In the genomic region with DNA sequence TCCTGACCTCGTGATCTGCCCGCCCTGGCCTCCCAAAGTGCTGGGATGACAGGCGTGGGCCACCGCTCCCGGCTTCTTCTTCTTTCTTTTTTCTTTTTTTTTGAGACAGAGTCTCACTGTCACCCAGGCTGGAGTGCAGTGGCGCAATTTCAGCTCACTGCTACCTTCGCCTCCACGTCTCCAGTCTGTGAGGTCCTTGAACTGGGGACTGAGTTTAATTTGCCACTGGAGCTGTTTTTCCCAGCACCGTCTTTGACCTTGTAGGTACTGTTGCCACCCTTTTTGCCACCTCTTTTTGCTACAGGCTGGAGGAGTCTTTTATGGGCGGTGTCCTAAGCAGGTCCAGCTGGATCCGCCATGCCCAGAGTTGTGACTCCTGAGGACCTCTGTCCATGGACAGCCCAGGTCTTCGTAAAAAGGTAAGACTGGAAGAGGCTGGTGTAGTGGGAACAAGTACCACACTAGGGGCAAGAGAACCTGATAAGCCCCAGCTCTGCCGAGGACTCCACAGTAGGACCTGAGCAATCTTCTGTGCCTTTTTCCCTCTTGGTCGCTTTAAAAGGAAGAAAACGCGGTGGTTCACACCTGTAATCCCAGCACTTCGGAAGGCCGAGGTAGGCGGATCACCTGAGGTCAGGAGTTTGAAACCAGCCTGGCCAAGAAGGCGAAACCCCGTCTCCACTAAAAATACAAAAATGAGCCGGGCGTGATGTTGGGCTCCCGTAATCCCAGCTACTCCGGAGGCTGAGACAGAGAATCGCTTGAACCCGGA, we compare ENCODE assay signal across 8 cellular contexts. TPM values are rescaled to one million over a fixed set of nuclear protein-coding genes. Genes with fewer than 3 reads are reported as not detected.
A peak's percentile ranks its signal among the peaks of the same experiment; 100 is the strongest.
DNase-seq lines count a peak whose midpoint lies in the region; ATAC-seq, FAIRE-seq and TF ChIP-seq lines count a peak whose summit lies in the region.

No MANE protein-coding gene starts in this region.

- BruUV-seq in K562 (replicated peaks; lab: Mats Ljungman, UMichigan), result no TSS peak

- ATAC-seq in RWPE2 (ENCODE audit: low read depth) (no peak), K562 (peak; percentile 4), lung (ENCODE audit: insufficient read depth, low FRiP score) (no peak), GM19023 (IDR thresholded peaks at IDR 0.05; ENCODE audit: unreplicated experiment) (no peak), GM21447 (IDR thresholded peaks at IDR 0.05; ENCODE audit: unreplicated experiment) (no peak)

- CTCF ChIA-PET in K562 (lab: Yijun Ruan, JAX; ENCODE audit: low intra/inter-chr PET ratio), result no interaction called here

- no peak for TF ChIP-seq EP300 in K562 (IDR thresholded peaks at IDR 0.05; ENCODE audit: low read length)

- intact Hi-C loops in K562 (cut with micrococcal nuclease), result loop anchor here (1.0 to 10.0 kb wide), 2 partner anchors 62 to 176 kb away; partner anchors contain the start of gene RAB35

- TF ChIP-seq POLR2A in K562 (conservative IDR thresholded peaks at IDR 0.05), result no peak

- FAIRE-seq in K562 (lab: Jason Lieb, UNC), result peak; percentile 15

- H3K9me3 ChIP-seq in RWPE2 (ENCODE audit: severe bottlenecking) (no peaks in the 10 kb centered on the region), K562 (replicated peaks; ENCODE audit: control insufficient read depth, insufficient read depth, low read depth, low read length) (no peaks in the 10 kb centered on the region), lung (ENCODE audit: control insufficient read depth in 2 of 2, insufficient read depth in 1 of 2, low read length in 1 of 2) (no peaks in the 10 kb centered on the region), stomach smooth muscle (ENCODE audit: control insufficient read depth in 2 of 2, low read length in 2 of 2) (no peaks in the 10 kb centered on the region)

- H3K36me3 ChIP-seq in RWPE2 (ENCODE audit: low read depth) (no peaks in the 10 kb centered on the region), K562 (ENCODE audit: control insufficient read depth, insufficient read depth, low read length) (no peaks in the 10 kb centered on the region), lung (ENCODE audit: control insufficient read depth in 2 of 2, insufficient read depth in 2 of 2, low read length in 2 of 2) (no peaks in the 10 kb centered on the region), stomach smooth muscle (ENCODE audit: control insufficient read depth in 2 of 2, insufficient read depth in 2 of 2, low read length in 2 of 2) (no peaks in the 10 kb centered on the region)

- no peaks in the 10 kb centered on the region for H4K20me1 ChIP-seq in K562 (replicated peaks; ENCODE audit: control insufficient read depth, insufficient read depth, low read length)

- H3K4me1 ChIP-seq in RWPE2 (ENCODE audit: insufficient read depth, poor library complexity, severe bottlenecking) (peaks cover 8% of the 10 kb centered on the region), K562 (replicated peaks in 1 of 2; ENCODE audit: control insufficient read depth in 2 of 2, insufficient read depth in 2 of 2, low read length in 2 of 2) (peaks cover 8 to 18% of the 10 kb centered on the region in 2 experiments; a peak in 4 of 5 replicates), lung (ENCODE audit: control insufficient read depth in 2 of 2, insufficient read depth in 2 of 2, low read length in 2 of 2) (peaks cover 0 to 1% of the 10 kb centered on the region in 2 donors), stomach smooth muscle (ENCODE audit: control insufficient read depth, insufficient read depth, low read length) (peaks cover 13% of the 10 kb centered on the region)

- H3K27ac ChIP-seq in RWPE2 (ENCODE audit: poor library complexity, severe bottlenecking), result peak overlapping the region; percentile 93
- H3K27ac ChIP-seq in K562 (ENCODE audit: extremely low read depth, low read depth, low read length), result peak overlapping the region; percentile 63
- H3K27ac ChIP-seq in lung (ENCODE audit: low read depth in 1 of 2, low read length in 1 of 2), result peak overlapping the region; percentile 62 to 98
- H3K27ac ChIP-seq in stomach smooth muscle (ENCODE audit: low read length), result peak overlapping the region; percentile 100

- 3% methylated on average over 25 of the region's 27 CpGs for WGBS in K562 (ENCODE audit: insufficient coverage, low coverage, missing lambda C conversion rate)
- WGBS in lung, 2 donors, result 25 to 26% methylated on average over 27 of the region's 27 CpGs

- DNase-seq in NCI-H2171 treated with DMSO at 0.1 percent for 48 hours (lab: John Stamatoyannopoulos, UW) (peak; percentile 82), NCI-H2171 (lab: John Stamatoyannopoulos, UW) (no peak), RWPE2 (ENCODE audit: low spot score) (no peak), K562 (ENCODE audit: extremely low read depth in 1 of 4, low spot score in 3 of 4) (peak in 2 of 4 experiments; percentile 29 to 30), lung (ENCODE audit: low spot score) (peak; percentile 33)

- no peak for TF ChIP-seq CTCF in RWPE2 (IDR thresholded peaks at IDR 0.05; ENCODE audit: poor library complexity, severe bottlenecking)
- TF ChIP-seq CTCF in K562 (IDR thresholded peaks at IDR 0.05 in 2 of 3, conservative IDR thresholded peaks at IDR 0.05 in 1 of 3; ENCODE audit: insufficient read depth in 2 of 3, low read depth in 1 of 3, low read length in 3 of 3), result no peak
- TF ChIP-seq CTCF in lung (IDR thresholded peaks at IDR 0.05; ENCODE audit: control extremely low read depth, extremely low read depth), result no peak

- TF ChIP-seq RAD21 in K562 (CRISPR knock-in tag; conservative IDR thresholded peaks at IDR 0.05 in 1 of 2, IDR thresholded peaks at IDR 0.05 in 1 of 2), result no peak

- peak overlapping the region; percentile 12 for H3K4me3 ChIP-seq in RWPE2 (ENCODE audit: severe bottlenecking)
- H3K4me3 ChIP-seq in K562, result peak overlapping the region; percentile 29
- no peak overlapping the region for H3K4me3 ChIP-seq in lung
- peak overlapping the region; percentile 38 to 50 for H3K4me3 ChIP-seq in stomach smooth muscle (ENCODE audit: low read length in 2 of 2)

- H3K4me2 ChIP-seq in K562 (ENCODE audit: insufficient read depth, low read length), result peak overlapping the region; percentile 62

- no peaks in the 10 kb centered on the region for H3K79me2 ChIP-seq in K562 (ENCODE audit: control insufficient read depth, insufficient read depth, low read length)

- H2AFZ ChIP-seq in K562 (ENCODE audit: low read depth, low read length), result peak overlapping the region; percentile 88

- in situ Hi-C loops in K562 (cut with MboI), result no loop called here

- POLR2A ChIA-PET in K562 (lab: Yijun Ruan, JAX), result interaction anchor here (0.5 to 7.2 kb wide), 87 partner anchors 9 to 1943 kb away, joined by 3 to 420 read pairs (median 5); partner anchors contain the start of genes BICDL1, COX6A1, DYNLL1 and GCN1

- H3K9me1 ChIP-seq in K562 (ENCODE audit: control insufficient read depth, insufficient read depth, low read length), result no peaks in the 10 kb centered on the region

- H3K27me3 ChIP-seq in RWPE2 (ENCODE audit: insufficient read depth, poor library complexity, severe bottlenecking) (no peaks in the 10 kb centered on the region), K562 (ENCODE audit: control insufficient read depth in 2 of 2, insufficient read depth in 2 of 2, low read length in 2 of 2) (no peaks in the 10 kb centered on the region), lung (ENCODE audit: control insufficient read depth, insufficient read depth) (no peaks in the 10 kb centered on the region), stomach smooth muscle (ENCODE audit: control insufficient read depth in 1 of 2, insufficient read depth in 2 of 2, low read length in 2 of 2) (no peaks in the 10 kb centered on the region)

- H3K9ac ChIP-seq in K562 (ENCODE audit: insufficient read depth in 1 of 2, low read depth in 2 of 2, low read length in 2 of 2), result peak overlapping the region; percentile 49 to 76; a peak in 3 of 4 replicates
- peak overlapping the region; percentile 22 to 78 for H3K9ac ChIP-seq in stomach smooth muscle (ENCODE audit: low read length in 2 of 2)

RNA-seq across cellular contexts. Expression of gene RNU4-2, which starts 1.0 kb away (rescaled TPM):
- total RNA-seq in K562 (2011; cell fraction: chromatin; rRNA removed; ENCODE audit: low replicate concordance), result under 0.01 TPM in 2 replicates
- total RNA-seq in K562 (2011; cell fraction: nucleolus; rRNA removed), result under 0.01 TPM in 2 replicates
- total RNA-seq in K562 (2011; cell fraction: nucleoplasm; rRNA removed), result under 0.01 TPM in 2 replicates
- total RNA-seq in K562 (2014; rRNA removed) (under 0.01 TPM in 2 replicates), K562 (2014; rRNA removed; fragmentation: Illumina TruSeq; extraction: Trizol) (25,223 and 25,496 TPM in 2 replicates), K562 (2015; rRNA removed; fragmentation: Illumina TruSeq; extraction: Trizol) (12,048 and 12,298 TPM in 2 replicates), K562 (2021) (3,537 and 4,682 TPM in 2 replicates), lung (over 10,000 TPM in 1 of 2 donors, under 1 TPM in 1; under 0.01 to 10,045 TPM)
- polyA plus RNA-seq in K562 (2011; rRNA removed) (under 0.01 TPM in 1 of 2 replicates, not detected in the other), K562 (2014; fragmentation: Illumina TruSeq; extraction: Trizol) (not detected in 2 replicates), K562 (2014; fragmentation: Nextera tagmentation; extraction: Ambion mirVana) (not detected), K562 (2014; rRNA removed) (not detected in 2 replicates), lung (not detected)
- under 0.01 TPM in 2 replicates for polyA plus RNA-seq in K562 (2011; cell fraction: cytosol; rRNA removed)
- polyA plus RNA-seq in K562 (2011; cell fraction: nucleus; rRNA removed), result under 0.01 TPM in 2 replicates
- 413 TPM in 1 of 2 replicates, not detected in the other for polyA plus RNA-seq in K562 (2012)
- 22,641 and 27,760 TPM in 2 replicates for polyA minus RNA-seq in K562 (2011; rRNA and poly(A)+ RNA removed)
- 52,716 and 68,347 TPM in 2 replicates for polyA minus RNA-seq in K562 (2011; cell fraction: cytosol; rRNA and poly(A)+ RNA removed)
- under 0.01 TPM in 2 replicates for polyA minus RNA-seq in K562 (2011; cell fraction: nucleus; rRNA and poly(A)+ RNA removed)

RNA-seq across cellular contexts. Expression of gene RNU4-1, which starts 2.3 kb away (rescaled TPM):
- total RNA-seq in K562 (2011; cell fraction: chromatin; rRNA removed; ENCODE audit: low replicate concordance), result under 0.01 TPM in 2 replicates
- total RNA-seq in K562 (2011; cell fraction: nucleolus; rRNA removed), result under 0.01 TPM in 2 replicates
- total RNA-seq in K562 (2011; cell fraction: nucleoplasm; rRNA removed), result under 0.01 TPM in 2 replicates
- total RNA-seq in K562 (2014; rRNA removed) (under 0.01 TPM in 2 replicates), K562 (2014; rRNA removed; fragmentation: Illumina TruSeq; extraction: Trizol) (19,719 and 20,874 TPM in 2 replicates), K562 (2015; rRNA removed; fragmentation: Illumina TruSeq; extraction: Trizol) (10,612 and 10,827 TPM in 2 replicates), K562 (2021) (3,001 and 3,563 TPM in 2 replicates), lung (1,000 to 10,000 TPM in 1 of 2 donors, under 1 TPM in 1; under 0.01 to 2,200 TPM)
- polyA plus RNA-seq in K562 (2011; rRNA removed) (under 0.01 TPM in 2 replicates), K562 (2014; fragmentation: Illumina TruSeq; extraction: Trizol) (not detected in 2 replicates), K562 (2014; fragmentation: Nextera tagmentation; extraction: Ambion mirVana) (not detected), K562 (2014; rRNA removed) (not detected in 2 replicates), lung (not detected)
- under 0.01 TPM in 1 of 2 replicates, not detected in the other for polyA plus RNA-seq in K562 (2011; cell fraction: cytosol; rRNA removed)
- polyA plus RNA-seq in K562 (2011; cell fraction: nucleus; rRNA removed), result under 0.01 TPM in 2 replicates
- 195 TPM in 1 of 2 replicates, not detected in the other for polyA plus RNA-seq in K562 (2012)
- polyA minus RNA-seq in K562 (2011; rRNA and poly(A)+ RNA removed), result 15,789 and 16,657 TPM in 2 replicates
- 57,407 and 78,930 TPM in 2 replicates for polyA minus RNA-seq in K562 (2011; cell fraction: cytosol; rRNA and poly(A)+ RNA removed)
- polyA minus RNA-seq in K562 (2011; cell fraction: nucleus; rRNA and poly(A)+ RNA removed), result under 0.01 TPM in 2 replicates

RNA-seq across cellular contexts. Expression of gene SIRT4, which starts 11.4 kb away (rescaled TPM):
- total RNA-seq in K562 (2011; cell fraction: chromatin; rRNA removed; ENCODE audit: low replicate concordance), result 2.8 and 3.7 TPM in 2 replicates
- 2.5 and 2.6 TPM in 2 replicates for total RNA-seq in K562 (2011; cell fraction: nucleolus; rRNA removed)
- total RNA-seq in K562 (2011; cell fraction: nucleoplasm; rRNA removed), result 2.8 and 3.2 TPM in 2 replicates
- total RNA-seq in K562 (2014; rRNA removed), result 0.86 and 3.1 TPM in 2 replicates
- total RNA-seq in K562 (2014; rRNA removed; fragmentation: Illumina TruSeq; extraction: Trizol), result 2.3 TPM in 2 replicates
- total RNA-seq in K562 (2015; rRNA removed; fragmentation: Illumina TruSeq; extraction: Trizol), result 1.5 and 1.6 TPM in 2 replicates
- 2.5 and 3.1 TPM in 2 replicates for total RNA-seq in K562 (2021)
- 2.4 and 3.2 TPM in 2 replicates for polyA plus RNA-seq in K562 (2011; rRNA removed)
- 2.5 TPM in 2 replicates for polyA plus RNA-seq in K562 (2011; cell fraction: cytosol; rRNA removed)
- 1.2 and 1.5 TPM in 2 replicates for polyA plus RNA-seq in K562 (2011; cell fraction: nucleus; rRNA removed)
- 2.4 and 3.6 TPM in 2 replicates for polyA plus RNA-seq in K562 (2012)
- 2.7 and 2.8 TPM in 2 replicates for polyA plus RNA-seq in K562 (2014; fragmentation: Illumina TruSeq; extraction: Trizol)
- polyA plus RNA-seq in K562 (2014; fragmentation: Nextera tagmentation; extraction: Ambion mirVana), result 1 to 10 TPM; 5.1 to 5.2 TPM
- 1.8 and 3.2 TPM in 2 replicates for polyA plus RNA-seq in K562 (2014; rRNA removed)
- 1.9 and 2.5 TPM in 2 replicates for polyA minus RNA-seq in K562 (2011; rRNA and poly(A)+ RNA removed)
- polyA minus RNA-seq in K562 (2011; cell fraction: cytosol; rRNA and poly(A)+ RNA removed), result 1.4 TPM in 1 of 2 replicates, not detected in the other
- 0.54 and 2.2 TPM in 2 replicates for polyA minus RNA-seq in K562 (2011; cell fraction: nucleus; rRNA and poly(A)+ RNA removed)
- 1 to 10 TPM; 1.2 to 5.9 TPM for total RNA-seq in lung
- 1 to 10 TPM in 1 of 2 donors, under 1 TPM in 1; 0.95 to 2.2 TPM for polyA plus RNA-seq in lung

RNA-seq across cellular contexts. Expression of gene PXN, which starts 25.2 kb away (rescaled TPM):
- 70.6 and 142 TPM in 2 replicates for total RNA-seq in K562 (2011; cell fraction: chromatin; rRNA removed; ENCODE audit: low replicate concordance)
- 45.5 and 48.2 TPM in 2 replicates for total RNA-seq in K562 (2011; cell fraction: nucleolus; rRNA removed)
- total RNA-seq in K562 (2011; cell fraction: nucleoplasm; rRNA removed), result 51.8 and 52.7 TPM in 2 replicates
- total RNA-seq in K562 (2014; rRNA removed) (18.6 and 22.7 TPM in 2 replicates), K562 (2014; rRNA removed; fragmentation: Illumina TruSeq; extraction: Trizol) (13.1 and 16.4 TPM in 2 replicates), K562 (2015; rRNA removed; fragmentation: Illumina TruSeq; extraction: Trizol) (13.5 and 14.2 TPM in 2 replicates), K562 (2021) (66.6 and 74.1 TPM in 2 replicates), lung (100 to 1,000 TPM in 1 of 2 donors, 10 to 100 TPM in 1; 81.1 to 117 TPM)
- polyA plus RNA-seq in K562 (2011; rRNA removed) (28.6 and 44.1 TPM in 2 replicates), K562 (2014; fragmentation: Illumina TruSeq; extraction: Trizol) (64.7 and 71.8 TPM in 2 replicates), K562 (2014; fragmentation: Nextera tagmentation; extraction: Ambion mirVana) (1 to 10 TPM; 4.0 to 4.8 TPM), K562 (2014; rRNA removed) (40.7 and 42.2 TPM in 2 replicates), lung (10 to 100 TPM; 81.3 to 100.0 TPM)
- 31.5 and 36.7 TPM in 2 replicates for polyA plus RNA-seq in K562 (2011; cell fraction: cytosol; rRNA removed)
- 43.4 and 76.1 TPM in 2 replicates for polyA plus RNA-seq in K562 (2011; cell fraction: nucleus; rRNA removed)
- polyA plus RNA-seq in K562 (2012), result 59.0 and 70.2 TPM in 2 replicates
- 19.9 and 22.3 TPM in 2 replicates for polyA minus RNA-seq in K562 (2011; rRNA and poly(A)+ RNA removed)
- 16.7 and 38.8 TPM in 2 replicates for polyA minus RNA-seq in K562 (2011; cell fraction: cytosol; rRNA and poly(A)+ RNA removed)
- polyA minus RNA-seq in K562 (2011; cell fraction: nucleus; rRNA and poly(A)+ RNA removed), result 12.4 and 19.8 TPM in 2 replicates

RNA-seq across cellular contexts. Expression of gene PLA2G1B, which starts 36.9 kb away (rescaled TPM):
- not detected in 2 replicates for total RNA-seq in K562 (2011; cell fraction: chromatin; rRNA removed; ENCODE audit: low replicate concordance)
- total RNA-seq in K562 (2011; cell fraction: nucleolus; rRNA removed), result not detected in 2 replicates
- not detected in 2 replicates for total RNA-seq in K562 (2011; cell fraction: nucleoplasm; rRNA removed)
- not detected in 2 replicates for total RNA-seq in K562 (2014; rRNA removed)
- not detected in 2 replicates for total RNA-seq in K562 (2014; rRNA removed; fragmentation: Illumina TruSeq; extraction: Trizol)
- not detected in 2 replicates for total RNA-seq in K562 (2015; rRNA removed; fragmentation: Illumina TruSeq; extraction: Trizol)
- 1.4 and 1.8 TPM in 2 replicates for total RNA-seq in K562 (2021)
- polyA plus RNA-seq in K562 (2011; rRNA removed), result not detected in 2 replicates
- not detected in 2 replicates for polyA plus RNA-seq in K562 (2011; cell fraction: cytosol; rRNA removed)
- not detected in 2 replicates for polyA plus RNA-seq in K562 (2011; cell fraction: nucleus; rRNA removed)
- polyA plus RNA-seq in K562 (2012), result not detected in 2 replicates
- not detected in 2 replicates for polyA plus RNA-seq in K562 (2014; fragmentation: Illumina TruSeq; extraction: Trizol)
- polyA plus RNA-seq in K562 (2014; fragmentation: Nextera tagmentation; extraction: Ambion mirVana), result not detected
- polyA plus RNA-seq in K562 (2014; rRNA removed), result not detected in 2 replicates
- not detected in 2 replicates for polyA minus RNA-seq in K562 (2011; rRNA and poly(A)+ RNA removed)
- not detected in 2 replicates for polyA minus RNA-seq in K562 (2011; cell fraction: cytosol; rRNA and poly(A)+ RNA removed)
- polyA minus RNA-seq in K562 (2011; cell fraction: nucleus; rRNA and poly(A)+ RNA removed), result not detected in 2 replicates
- 10 to 100 TPM in 1 of 2 donors, 1 to 10 TPM in 1; 6.5 to 33.9 TPM for total RNA-seq in lung
- polyA plus RNA-seq in lung, result 100 to 1,000 TPM in 1 of 2 donors, 10 to 100 TPM in 1; 24.4 to 193 TPM

Comparison
In these comparisons a context has a peak if more than half of its experiments do, and no peak if none do; other contexts are left out.
1. DNase-seq: peak in NCI-H2171 treated with DMSO at 0.1 percent for 48 hours (single experiment) and lung (single experiment); none in NCI-H2171 (single experiment) and RWPE2 (single experiment).
2. Peak in every context shown above with its lines, with median percentiles within 50 percentile points of each other: H3K27ac ChIP-seq.